In the genomic region with DNA sequence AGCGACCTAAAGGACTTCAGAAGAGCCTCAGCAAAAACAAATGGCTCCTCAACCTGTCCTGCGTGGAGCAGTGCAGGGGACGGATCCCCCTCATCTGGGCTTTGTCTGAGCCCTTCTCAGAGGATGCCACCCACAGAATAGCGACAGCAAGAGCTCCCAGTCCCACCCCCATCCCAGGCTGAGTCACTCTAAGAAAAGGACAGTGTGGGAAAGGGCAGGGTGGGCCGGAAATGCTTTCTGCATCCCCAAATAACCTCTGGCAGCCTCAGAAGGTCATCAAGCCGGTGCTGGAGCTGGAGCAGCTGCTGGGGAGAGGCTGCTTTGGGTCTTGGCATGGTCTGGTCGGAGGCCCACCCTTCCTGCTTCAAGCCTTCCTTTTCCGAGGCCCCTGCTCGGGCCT, we compare ENCODE assay signal across 15 cellular contexts. TPM values are rescaled to one million over a fixed set of nuclear protein-coding genes. Genes with fewer than 3 reads are reported as not detected.
DNase-seq lines count a peak whose midpoint lies in the region; ATAC-seq, FAIRE-seq and TF ChIP-seq lines count a peak whose summit lies in the region.
"Had no signal": no experiment of that assay in that cellular context is flagged by ENCODE, and none has a peak within 500 bp of the region (broad histone marks: within the 10 kb centered on the region; RNA-seq: fewer than 3 reads in every experiment).

No MANE protein-coding gene starts in this region.

- no peak for FAIRE-seq in HTR-8/SVneo (lab: Jason Lieb, UNC)
- FAIRE-seq: GM18507, H1 had no signal

- WGBS in right lobe of liver (ENCODE audit: insufficient coverage, low coverage, low lambda C conversion rate, missing lambda C conversion rate), result 52% methylated on average over 3 of the region's 9 CpGs

- H3K27me3 ChIP-seq in duodenal mucosa (ENCODE audit: control insufficient read depth in 1 of 2, insufficient read depth in 2 of 2, low read length in 2 of 2) (no peaks in the 10 kb centered on the region), right lobe of liver (no peaks in the 10 kb centered on the region), subcutaneous abdominal adipose tissue (ENCODE audit: control insufficient read depth in 5 of 5, insufficient read depth in 4 of 5, low read length in 5 of 5) (peaks cover 0 to 3% (median 0%) of the 10 kb centered on the region in 5 donors)

- no peak overlapping the region for H3K4me3 ChIP-seq in duodenal mucosa (ENCODE audit: low read depth in 1 of 2, low read length in 2 of 2)
- no peak overlapping the region for H3K4me3 ChIP-seq in right lobe of liver
- H3K4me3 ChIP-seq in subcutaneous abdominal adipose tissue (ENCODE audit: low read depth in 1 of 5, low read length in 5 of 5), result peak overlapping the region in 1 of 5 donors; percentile 42

- no peaks in the 10 kb centered on the region for H3K9me3 ChIP-seq in duodenal mucosa (ENCODE audit: control insufficient read depth in 1 of 2, low read length in 2 of 2)
- H3K9me3 ChIP-seq in right lobe of liver, result no peaks in the 10 kb centered on the region
- H3K9me3 ChIP-seq in subcutaneous abdominal adipose tissue (ENCODE audit: control insufficient read depth in 5 of 5, low read length in 5 of 5), result no peaks in the 10 kb centered on the region

- H3K36me3 Mint-ChIP-seq in activated T-cell treated with anti-CD3 and anti-CD28 coated beads, Interleukin-2, amount 50 U/mL, for 72 hours (ENCODE audit: insufficient read depth in 2 of 2), result peaks cover 2 to 8% of the 10 kb centered on the region in 2 donors

- no peaks in the 10 kb centered on the region for H3K27me3 Mint-ChIP-seq in activated T-cell treated with anti-CD3 and anti-CD28 coated beads, Interleukin-2, amount 50 U/mL, for 72 hours (ENCODE audit: low read depth)

- peak overlapping the region; percentile 62 for H3K27ac ChIP-seq in duodenal mucosa (ENCODE audit: low read depth, low read length)
- no peak overlapping the region for H3K27ac ChIP-seq in right lobe of liver
- H3K27ac ChIP-seq in subcutaneous abdominal adipose tissue (ENCODE audit: low read depth, low read length), result peak overlapping the region; percentile 84

- TF ChIP-seq CTCF in right lobe of liver (IDR thresholded peaks at IDR 0.05), result no peak

- intact Hi-C loops in right lobe of liver (cut with DNase I), result no loop called here

- DNase-seq in HTR-8/SVneo (ENCODE audit: insufficient read length, low spot score) (peak; percentile 66), right lobe of liver (peak in 1 of 3 donors; percentile 50), NCI-H526 treated with DMSO at 0.1 percent for 48 hours (lab: John Stamatoyannopoulos, UW) (no peak), NCI-H2081 (lab: John Stamatoyannopoulos, UW) (no peak)
- DNase-seq in activated T-cell treated with anti-CD3 and anti-CD28 coated beads, Interleukin-2, amount 50 U/mL, for 72 hours, result no peak
- no peak for DNase-seq in activated CD4-positive, alpha-beta T cell treated with anti-CD3 and anti-CD28 coated beads, Interleukin-2, amount 50 U/mL, for 48 hours
- DNase-seq: activated effector memory CD4-positive, alpha-beta T cell treated with Interleukin-2 at 50 U/mL for 16 hours; islet precursor cell; NCI-H1436 had no signal

- no peaks in the 10 kb centered on the region for H3K9me3 Mint-ChIP-seq in activated T-cell treated with anti-CD3 and anti-CD28 coated beads, Interleukin-2, amount 50 U/mL, for 72 hours

- H3K9ac ChIP-seq in duodenal mucosa (ENCODE audit: low read depth in 1 of 2, low read length in 2 of 2), result no peak overlapping the region
- H3K9ac ChIP-seq in subcutaneous abdominal adipose tissue (ENCODE audit: low read length in 5 of 5), result peak overlapping the region in 2 of 5 donors; percentile 17 to 26

- H3K27ac Mint-ChIP-seq in activated T-cell treated with anti-CD3 and anti-CD28 coated beads, Interleukin-2, amount 50 U/mL, for 72 hours, result no peak overlapping the region

- H3K4me1 Mint-ChIP-seq in activated T-cell treated with anti-CD3 and anti-CD28 coated beads, Interleukin-2, amount 50 U/mL, for 72 hours (ENCODE audit: low read depth), result no peaks in the 10 kb centered on the region

- H3K4me1 ChIP-seq in duodenal mucosa (ENCODE audit: control insufficient read depth in 1 of 2, insufficient read depth in 2 of 2, low read length in 2 of 2) (peaks cover 7 to 38% of the 10 kb centered on the region in 2 donors), right lobe of liver (peaks cover 0 to 15% (median 7%) of the 10 kb centered on the region in 4 donors), subcutaneous abdominal adipose tissue (ENCODE audit: control insufficient read depth in 5 of 5, insufficient read depth in 5 of 5, low read length in 5 of 5) (peaks cover 13 to 62% (median 52%) of the 10 kb centered on the region in 5 donors)

- peaks cover 3 to 32% of the 10 kb centered on the region in 2 donors for H3K36me3 ChIP-seq in duodenal mucosa (ENCODE audit: control insufficient read depth in 1 of 2, insufficient read depth in 2 of 2, low read length in 2 of 2)
- peaks cover 0 to 9% (median 3%) of the 10 kb centered on the region in 4 donors for H3K36me3 ChIP-seq in right lobe of liver
- H3K36me3 ChIP-seq in subcutaneous abdominal adipose tissue (ENCODE audit: control insufficient read depth in 5 of 5, insufficient read depth in 5 of 5, low read length in 5 of 5), result peaks cover 0 to 76% (median 72%) of the 10 kb centered on the region in 5 donors

- TF ChIP-seq POLR2A in right lobe of liver (IDR thresholded peaks at IDR 0.05), result no peak

- no peak overlapping the region for H3K4me3 Mint-ChIP-seq in activated T-cell treated with anti-CD3 and anti-CD28 coated beads, Interleukin-2, amount 50 U/mL, for 72 hours

- peak; percentile 5 to 41 (median 6) for ATAC-seq in right lobe of liver
- ATAC-seq in activated T-cell treated with anti-CD3 and anti-CD28 coated beads, Interleukin-2, amount 50 U/mL, for 72 hours (replicated peaks in 1 of 2), result no peak

RNA-seq across cellular contexts. Expression of gene SLC12A4, which starts 8.9 kb away (rescaled TPM):
- 10 to 100 TPM; 17.2 to 40.0 (median 21.9) TPM for total RNA-seq in right lobe of liver
- 10 to 100 TPM; 32.6 to 34.7 TPM for total RNA-seq in activated T-cell treated with anti-CD3 and anti-CD28 coated beads, Interleukin-2, amount 50 U/mL, for 72 hours

RNA-seq across cellular contexts. Expression of gene LCAT, which starts 15.6 kb away (rescaled TPM):
- 100 to 1,000 TPM in 4 of 6 experiments, 10 to 100 TPM in 2; 29.4 to 207 (median 137) TPM for total RNA-seq in right lobe of liver
- 10 to 100 TPM; 12.3 to 20.1 TPM for total RNA-seq in activated T-cell treated with anti-CD3 and anti-CD28 coated beads, Interleukin-2, amount 50 U/mL, for 72 hours

RNA-seq across cellular contexts. Expression of gene DPEP3, which starts 20.8 kb away (rescaled TPM):
- total RNA-seq in right lobe of liver, result under 1 TPM in 1 of 6 experiments, not detected in 5; 0.10 TPM
- total RNA-seq in activated T-cell treated with anti-CD3 and anti-CD28 coated beads, Interleukin-2, amount 50 U/mL, for 72 hours, result under 1 TPM; 0.12 to 0.16 TPM
- total RNA-seq: OCI-LY7, pulmonary artery endothelial cell had no signal

RNA-seq across cellular contexts. Expression of gene PSMB10, which starts 22.9 kb away (rescaled TPM):
- 10 to 100 TPM; 19.0 to 39.6 (median 22.7) TPM for total RNA-seq in right lobe of liver
- 100 to 1,000 TPM; 169 to 184 TPM for total RNA-seq in activated T-cell treated with anti-CD3 and anti-CD28 coated beads, Interleukin-2, amount 50 U/mL, for 72 hours

RNA-seq across cellular contexts. Expression of gene CTRL, which starts 27.9 kb away (rescaled TPM):
- total RNA-seq in right lobe of liver, result under 1 TPM in 3 of 6 experiments, not detected in 3; 0.12 to 0.49 (median 0.44) TPM
- 1 to 10 TPM; 4.2 to 5.0 TPM for total RNA-seq in activated T-cell treated with anti-CD3 and anti-CD28 coated beads, Interleukin-2, amount 50 U/mL, for 72 hours

Comparison
In these comparisons a context has a peak if more than half of its experiments do, and no peak if none do; other contexts are left out.
1. H3K27ac ChIP-seq: peak in duodenal mucosa (single experiment) and subcutaneous abdominal adipose tissue (single experiment); none in right lobe of liver (0 of 3).
2. ATAC-seq: peak in right lobe of liver (4 of 4); none in activated T-cell treated with anti-CD3 and anti-CD28 coated beads, Interleukin-2, amount 50 U/mL, for 72 hours (0 of 2).